ENCODE assay signal across 20 cellular contexts in the genomic region with DNA sequence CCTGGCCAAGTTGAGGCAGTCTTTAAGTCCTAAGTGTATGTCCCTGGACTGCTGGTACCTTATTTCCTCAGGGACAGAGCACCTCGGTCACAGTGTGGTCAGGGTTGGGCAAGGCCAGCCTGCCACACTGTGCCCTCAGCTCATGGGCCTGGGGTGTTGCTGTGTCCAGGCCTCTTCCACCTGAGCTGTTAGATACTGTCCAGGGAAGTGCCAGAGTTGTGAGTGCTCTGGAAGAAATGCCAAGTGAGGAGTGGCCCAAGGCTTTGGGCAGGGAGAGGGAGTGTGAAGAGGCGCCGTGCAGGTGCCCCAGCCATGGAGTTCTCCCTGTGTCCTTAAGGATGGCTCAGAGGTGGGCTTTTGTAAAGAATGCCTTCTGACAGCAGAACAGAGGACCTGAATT.
"Had no signal": no experiment of that assay in that cellular context is flagged by ENCODE, and none has a peak within 500 bp of the region (broad histone marks: within the 10 kb centered on the region; RNA-seq: fewer than 3 reads in every experiment).

No MANE protein-coding gene starts in this region.

- DNase-seq: colonic mucosa; dermis blood vessel endothelial cell; esophagus squamous epithelium; foreskin fibroblast; hippocampal formation; kidney glomerular epithelial cell; lower lobe of right lung; midbrain; occipital lobe; small intestine; stimulated activated CD4-positive, alpha-beta T cell treated with anti-CD3 and anti-CD28 coated beads, Interleukin-12 subunit alpha, Interleukin-12 subunit beta, amount 100 ng/mL, for 4 hours; stimulated activated naive CD4-positive, alpha-beta T cell; stomach; substantia nigra; transverse colon had no signal

- H3K36me3 ChIP-seq: colonic mucosa, neural progenitor cell had no signal

- H3K4me3 ChIP-seq: colonic mucosa, esophagus squamous epithelium, lower lobe of right lung, neural progenitor cell, stomach, thoracic aorta, transverse colon had no signal

- H3K27me3 ChIP-seq: colonic mucosa, esophagus squamous epithelium, neural progenitor cell, stomach, transverse colon had no signal

- H3K9ac ChIP-seq: neural progenitor cell had no signal

- H3K9me3 Mint-ChIP-seq: memory B cell; natural killer cell treated with Interleukin-12 subunit alpha and Interleukin-12 subunit beta and Interleukin-15 and Interleukin-18, amount 100 ng/mL, for 72 hours; neural progenitor cell had no signal

- H3K9me3 ChIP-seq: colonic mucosa, esophagus squamous epithelium, lower lobe of right lung, stomach, thoracic aorta, transverse colon had no signal

- H3K4me1 Mint-ChIP-seq: neural progenitor cell had no signal

- H3K4me3 Mint-ChIP-seq: memory B cell; natural killer cell treated with Interleukin-12 subunit alpha and Interleukin-12 subunit beta and Interleukin-15 and Interleukin-18, amount 100 ng/mL, for 72 hours; neural progenitor cell had no signal

- H3K27me3 Mint-ChIP-seq: memory B cell; natural killer cell treated with Interleukin-12 subunit alpha and Interleukin-12 subunit beta and Interleukin-15 and Interleukin-18, amount 100 ng/mL, for 72 hours had no signal

- H3K27ac ChIP-seq: colonic mucosa, lower lobe of right lung, neural progenitor cell, stomach, thoracic aorta, transverse colon had no signal

- H2AFZ ChIP-seq: neural progenitor cell had no signal

- H3K27ac Mint-ChIP-seq: memory B cell; natural killer cell treated with Interleukin-12 subunit alpha and Interleukin-12 subunit beta and Interleukin-15 and Interleukin-18, amount 100 ng/mL, for 72 hours; neural progenitor cell had no signal

- H3K4me2 ChIP-seq: neural progenitor cell had no signal

- ATAC-seq: left lobe of liver, lower lobe of right lung had no signal

- H3K4me1 ChIP-seq: colonic mucosa, stomach had no signal
